Comparison of ENCODE assay signal across 8 cellular contexts in the genomic region with DNA sequence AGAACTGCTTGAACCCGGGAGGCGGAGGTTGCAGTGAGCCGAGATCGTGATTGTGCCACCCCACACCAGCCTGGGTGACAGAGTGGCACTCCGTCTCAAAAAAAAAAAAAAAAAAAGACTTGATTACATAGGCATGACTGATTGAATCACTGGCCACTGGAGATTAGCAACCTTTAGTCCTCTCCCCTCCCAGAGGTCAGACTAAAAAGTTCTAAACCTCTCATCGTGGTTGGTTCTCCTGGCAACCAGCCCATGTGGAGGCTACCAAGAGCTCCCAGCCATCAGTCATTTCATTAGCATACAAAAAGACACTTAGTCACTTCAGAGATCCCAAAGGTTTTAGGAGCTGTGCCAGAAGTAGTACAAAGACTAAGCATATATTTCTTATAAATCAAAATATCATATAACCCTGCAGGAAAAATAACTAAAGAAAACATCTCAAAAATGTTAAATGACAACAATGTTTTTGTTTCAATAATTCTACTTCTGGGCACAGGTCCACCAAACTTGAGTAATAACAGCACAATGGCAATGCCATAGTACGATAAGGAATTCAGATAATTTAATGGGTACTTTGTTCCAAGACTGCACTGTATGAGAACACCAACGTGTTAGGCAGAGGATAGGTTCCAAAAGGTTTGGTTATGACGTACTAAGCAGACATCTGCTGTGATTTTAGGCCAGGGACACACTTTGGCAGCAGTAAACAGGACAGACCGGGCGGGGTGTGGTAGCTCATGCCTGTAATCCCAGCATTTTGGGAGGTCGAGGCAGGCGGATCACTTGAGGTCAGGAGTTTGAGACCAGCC. TPM values are rescaled to one million over a fixed set of nuclear protein-coding genes. Genes with fewer than 3 reads are reported as not detected.
DNase-seq lines count a peak whose midpoint lies in the region; ATAC-seq and TF ChIP-seq lines count a peak whose summit lies in the region.
"Had no signal": no experiment of that assay in that cellular context is flagged by ENCODE, and none has a peak within 500 bp of the region (broad histone marks: within the 10 kb centered on the region; RNA-seq: fewer than 3 reads in every experiment).

No MANE protein-coding gene starts in this region.

- no peaks in the 10 kb centered on the region for H3K27me3 ChIP-seq in neural progenitor cell

- ATAC-seq in GM18873 (IDR thresholded peaks at IDR 0.05; ENCODE audit: low FRiP score, unreplicated experiment): no peak
- no peak for ATAC-seq in HG03521 (IDR thresholded peaks at IDR 0.05; ENCODE audit: unreplicated experiment)

- H2AFZ ChIP-seq in neural progenitor cell (replicated peaks): no peak overlapping the region

- H3K4me1 ChIP-seq in neural progenitor cell: peaks cover 6% of the 10 kb centered on the region

- no peak overlapping the region for H3K4me2 ChIP-seq in neural progenitor cell

- H3K4me3 ChIP-seq in GM12865 (ENCODE audit: low read depth, low read length) (peak overlapping the region; percentile 48), neural progenitor cell (no peak overlapping the region)

- no peak overlapping the region for H3K4me3 Mint-ChIP-seq in chondrocyte (ENCODE audit: unreplicated experiment)
- peak overlapping the region; percentile 5 for H3K4me3 Mint-ChIP-seq in neural progenitor cell
- H3K4me3 Mint-ChIP-seq: T-helper 1 cell treated with Interleukin-12 subunit alpha and Interleukin-12 subunit beta and Interleukin-4 antibody, amounts not matched to agents 30 μg/mL and 1 μg/mL, for 36 hours had no signal

- DNase-seq in GM12865 (ENCODE audit: low read depth) (peak; percentile 84), NCI-H2107 treated with DMSO at 0.1 percent for 48 hours (lab: John Stamatoyannopoulos, UW; ENCODE audit: unreplicated experiment) (peak; percentile 29), chondrocyte (ENCODE audit: low spot score) (no peak), neural progenitor cell (ENCODE audit: low spot score) (peak; percentile 44)
- no peak for DNase-seq in central memory CD4-positive, alpha-beta T cell

- H4K20me1 ChIP-seq in neural progenitor cell (ENCODE audit: low read depth): peaks cover 24% of the 10 kb centered on the region

- H3K36me3 Mint-ChIP-seq in chondrocyte (ENCODE audit: low read depth) (no peaks in the 10 kb centered on the region), neural progenitor cell (no peaks in the 10 kb centered on the region)

- H3K27ac Mint-ChIP-seq in chondrocyte (ENCODE audit: unreplicated experiment) (peak overlapping the region; percentile 64), neural progenitor cell (no peak overlapping the region)
- H3K27ac Mint-ChIP-seq: T-helper 1 cell treated with Interleukin-12 subunit alpha and Interleukin-12 subunit beta and Interleukin-4 antibody, amounts not matched to agents 30 μg/mL and 1 μg/mL, for 36 hours had no signal

- H3K79me2 ChIP-seq in neural progenitor cell (ENCODE audit: low read depth): peaks cover 98% of the 10 kb centered on the region

- TF ChIP-seq CTCF in GM12865 (IDR thresholded peaks at IDR 0.05; ENCODE audit: insufficient read depth, low read depth, low read length, missing control alignments) (no peak), chondrocyte (IDR thresholded peaks at IDR 0.05) (no peak), neural progenitor cell (IDR thresholded peaks at IDR 0.05) (no peak)

- peaks cover 51% of the 10 kb centered on the region for H3K4me1 Mint-ChIP-seq in chondrocyte (ENCODE audit: low read depth)
- peaks cover 18% of the 10 kb centered on the region for H3K4me1 Mint-ChIP-seq in neural progenitor cell

- no peaks in the 10 kb centered on the region for H3K36me3 ChIP-seq in neural progenitor cell

- H3F3A ChIP-seq in neural progenitor cell (ENCODE audit: low read depth): peaks cover 3% of the 10 kb centered on the region

- H3K9me3 ChIP-seq in neural progenitor cell (ENCODE audit: low read depth): no peaks in the 10 kb centered on the region

- no peak overlapping the region for H3K9ac ChIP-seq in neural progenitor cell

- no peak overlapping the region for H3K27ac ChIP-seq in neural progenitor cell

- H3K27me3 Mint-ChIP-seq in chondrocyte (ENCODE audit: low read depth) (no peaks in the 10 kb centered on the region), neural progenitor cell (ENCODE audit: insufficient read depth, low read depth) (no peaks in the 10 kb centered on the region)

- H3K9me3 Mint-ChIP-seq in chondrocyte (ENCODE audit: low read depth) (no peaks in the 10 kb centered on the region), neural progenitor cell (no peaks in the 10 kb centered on the region)
- H3K9me3 Mint-ChIP-seq: T-helper 1 cell treated with Interleukin-12 subunit alpha and Interleukin-12 subunit beta and Interleukin-4 antibody, amounts not matched to agents 30 μg/mL and 1 μg/mL, for 36 hours had no signal

RNA-seq across cellular contexts. Expression of gene USP48, which starts 18.1 kb away (rescaled TPM):
- 54.5 to 58.3 TPM (median 56.1 TPM) in 3 replicates for total RNA-seq in chondrocyte
- total RNA-seq in neural progenitor cell (ENCODE audit: low replicate concordance): 34.5 and 50.3 TPM in 2 replicates

RNA-seq across cellular contexts. Expression of gene LDLRAD2, which starts 47.2 kb away (rescaled TPM):
- 0.07 to 0.23 TPM in 2 of 3 replicates, not detected in the other for total RNA-seq in chondrocyte
- 0.67 and 1.2 TPM in 2 replicates for total RNA-seq in neural progenitor cell (ENCODE audit: low replicate concordance)

Comparison
In these comparisons a context has a peak if more than half of its experiments do, and no peak if none do; other contexts are left out.
1. DNase-seq: peak in GM12865 (single experiment), NCI-H2107 treated with DMSO at 0.1 percent for 48 hours (single experiment) and neural progenitor cell (single experiment); none in chondrocyte (single experiment) and central memory CD4-positive, alpha-beta T cell (single experiment).